Comparison of ENCODE assay signal across 14 cellular contexts in the genomic region with DNA sequence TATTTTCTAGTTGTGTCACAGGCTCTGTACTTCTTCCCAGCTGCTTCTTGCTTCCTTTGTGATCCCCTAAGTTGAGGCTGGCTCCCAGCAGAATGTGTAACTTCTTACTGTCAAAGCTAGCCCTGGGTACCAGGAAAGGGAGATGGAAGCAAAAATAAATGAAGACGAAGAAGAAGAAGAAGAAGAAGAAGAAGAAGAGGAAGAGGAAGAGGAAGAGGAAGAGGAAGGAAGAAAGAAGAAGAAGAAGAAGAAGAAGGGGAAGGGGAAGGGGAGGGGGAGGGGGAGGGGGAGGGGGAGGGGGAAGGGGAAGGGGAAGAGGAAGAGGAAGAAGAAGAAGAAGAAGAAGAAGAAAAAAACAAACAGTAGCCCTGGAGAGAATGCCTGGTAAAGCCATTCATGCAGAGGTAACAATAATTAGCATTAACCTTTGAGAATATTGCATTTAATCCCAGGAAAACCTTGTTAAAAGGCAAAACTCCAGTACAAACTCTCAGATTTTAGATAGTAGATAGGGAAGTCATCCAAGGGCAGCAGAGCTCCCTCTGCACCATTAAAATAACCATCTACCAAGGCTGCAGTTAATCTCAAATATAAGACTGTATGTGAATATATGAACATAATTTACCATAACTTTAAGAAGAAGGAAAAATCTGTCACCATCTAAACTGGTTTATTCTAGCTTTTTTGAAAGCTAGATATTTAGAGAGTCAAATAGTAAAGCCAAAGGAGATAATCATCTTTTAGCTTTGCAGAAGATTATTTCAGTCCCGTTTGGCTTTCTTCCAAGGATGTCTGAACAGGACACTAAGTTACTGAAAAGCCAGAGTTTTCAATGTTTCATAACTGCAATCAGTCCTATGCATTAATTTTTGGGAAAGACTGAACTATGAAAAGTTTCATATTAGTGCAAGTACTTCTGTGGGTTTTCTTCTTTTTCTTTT. TPM values are rescaled to one million over a fixed set of nuclear protein-coding genes. Genes with fewer than 3 reads are reported as not detected.
A peak's percentile ranks its signal among the peaks of the same experiment; 100 is the strongest.
DNase-seq lines count a peak whose midpoint lies in the region; ATAC-seq and TF ChIP-seq lines count a peak whose summit lies in the region.
"Had no signal": no experiment of that assay in that cellular context is flagged by ENCODE, and none has a peak within 500 bp of the region (broad histone marks: within the 10 kb centered on the region; RNA-seq: fewer than 3 reads in every experiment).

No MANE protein-coding gene starts in this region.

- intact Hi-C loops in A673 (cut with micrococcal nuclease; ENCODE audit: unreplicated experiment) = no loop called here
- intact Hi-C loops in thyroid gland (cut with DNase I) = no loop called here

- no peak for TF ChIP-seq CTCF in A673 (conservative IDR thresholded peaks at IDR 0.05; ENCODE audit: low read depth, low read length)
- no peak for TF ChIP-seq CTCF in VCaP (conservative IDR thresholded peaks at IDR 0.05)
- no peak for TF ChIP-seq CTCF in fibroblast of pulmonary artery (IDR thresholded peaks at IDR 0.05; ENCODE audit: low read length, missing control alignments)
- no peak for TF ChIP-seq CTCF in thyroid gland (IDR thresholded peaks at IDR 0.05)

- peak; percentile 7 for DNase-seq in A673 (ENCODE audit: low spot score)
- DNase-seq in GM03348 (ENCODE audit: low spot score) = peak; percentile 10
- DNase-seq in fibroblast of pulmonary artery (ENCODE audit: low read depth) = peak; percentile 1
- DNase-seq in AML-193 (lab: John Stamatoyannopoulos, UW) = no peak
- DNase-seq in hippocampal formation (lab: John Stamatoyannopoulos, UW) = no peak
- no peak for DNase-seq in thyroid gland
- DNase-seq: COR-L47, MG63, NCI-H1092, NCI-H1694, NCI-H69 had no signal

- H3K9me3 ChIP-seq in A673 (ENCODE audit: low read depth, low read length, poor library complexity, severe bottlenecking) (no peaks in the 10 kb centered on the region), thyroid gland (no peaks in the 10 kb centered on the region)
- H3K9me3 ChIP-seq: HAP-1, MG63 had no signal

- ATAC-seq in HG03039 (IDR thresholded peaks at IDR 0.05; ENCODE audit: unreplicated experiment) = no peak

- 48 to 63% methylated on average over 2 of the region's 2 CpGs for WGBS in thyroid gland, 2 donors

- no peak overlapping the region for H3K27ac ChIP-seq in A673 (ENCODE audit: low read depth, low read length, poor library complexity, severe bottlenecking)
- H3K27ac ChIP-seq in VCaP = peak overlapping the region; percentile 22; the same call in 1 of the 2 replicates
- no peak overlapping the region for H3K27ac ChIP-seq in thyroid gland

- H3K4me3 ChIP-seq in A673 (ENCODE audit: low read depth, low read length, poor library complexity, severe bottlenecking) = no peak overlapping the region
- no peak overlapping the region for H3K4me3 ChIP-seq in fibroblast of pulmonary artery (replicated peaks; ENCODE audit: low read depth, low read length)
- no peak overlapping the region for H3K4me3 ChIP-seq in thyroid gland (replicated peaks in 1 of 3)
- H3K4me3 ChIP-seq: HAP-1, MG63 had no signal

- H3K4me1 ChIP-seq in A673 (ENCODE audit: insufficient read depth, low read length, poor library complexity, severe bottlenecking) (no peaks in the 10 kb centered on the region), thyroid gland (no peaks in the 10 kb centered on the region)
- H3K4me1 ChIP-seq: HAP-1 had no signal

- POLR2A ChIA-PET in A673 (lab: Charles Lee; ENCODE audit: low non-redundant PET) = no interaction called here

- CTCF ChIA-PET in A673 (lab: Charles Lee) = no interaction called here

- no peak for TF ChIP-seq POLR2A in thyroid gland (IDR thresholded peaks at IDR 0.05)

- H3K36me3 ChIP-seq in A673 (ENCODE audit: insufficient read depth, low read length, poor library complexity, severe bottlenecking) = no peaks in the 10 kb centered on the region
- H3K36me3 ChIP-seq in thyroid gland = no peaks in the 10 kb centered on the region
- H3K36me3 ChIP-seq: HAP-1, MG63 had no signal

- H3K27me3 ChIP-seq in A673 (replicated peaks; ENCODE audit: insufficient read depth, low read depth, low read length, poor library complexity) (no peaks in the 10 kb centered on the region), thyroid gland (no peaks in the 10 kb centered on the region)
- H3K27me3 ChIP-seq: MG63 had no signal

- no TSS peak for BruUV-seq in A673 (replicated peaks; lab: Mats Ljungman, UMichigan)

RNA-seq across cellular contexts. Expression of gene FBXO11, which starts 44.3 kb away (rescaled TPM):
- total RNA-seq in A673 (2021) (73.9 and 84.0 TPM in 2 replicates), thyroid gland (10 to 100 TPM; 50.4 to 82.8 (median 60.6) TPM)

Comparison
In these comparisons a context has a peak if more than half of its experiments do, and no peak if none do; other contexts are left out.
1. DNase-seq: peak in A673 (single experiment), GM03348 (single experiment) and fibroblast of pulmonary artery (single experiment); none in AML-193 (0 of 2), hippocampal formation (0 of 2) and thyroid gland (0 of 2).